ENCODE assay signal across 13 cellular contexts in genomic region chr16:3824121-3824795, GRCh38. TPM values are rescaled to one million over a fixed set of nuclear protein-coding genes. Genes with fewer than 3 reads are reported as not detected.
DNase-seq lines count a peak whose midpoint lies in the region; ATAC-seq and TF ChIP-seq lines count a peak whose summit lies in the region.
"Had no signal": no experiment of that assay in that cellular context is flagged by ENCODE, and none has a peak within 500 bp of the region (broad histone marks: within the 10 kb centered on the region; RNA-seq: fewer than 3 reads in every experiment).

No MANE protein-coding gene starts in this region.

- peak overlapping the region; percentile 55 for H3K4me2 ChIP-seq in skeletal muscle satellite cell (ENCODE audit: low read length)

- POLR2A ChIA-PET in activated CD4-positive, alpha-beta memory T cell treated with anti-CD3 and anti-CD28 coated beads for 36 hours (lab: Charles Lee): no interaction called here
- POLR2A ChIA-PET in activated CD4-positive, alpha-beta memory T cell treated with anti-CD3 and anti-CD28 coated beads, Interleukin-2, amount 10 ng/mL, durations not matched to agents 7 days and 5 days (lab: Charles Lee): interaction anchor here (1.1 kb wide), 1 partner anchor 26 kb away, joined by 5 read pairs; no protein-coding TSS in a partner anchor
- POLR2A ChIA-PET in T-cell (lab: Charles Lee): interaction anchor here in 1 of 2 donors (0.6 kb wide), 1 partner anchor 32 kb away, joined by 3 read pairs; no protein-coding TSS in a partner anchor

- H3K36me3 ChIP-seq in skeletal muscle satellite cell (ENCODE audit: insufficient read depth, low read length) (no peaks in the 10 kb centered on the region), mucosa of descending colon (ENCODE audit: low read depth) (no peaks in the 10 kb centered on the region)

- no peak overlapping the region for H3K4me3 Mint-ChIP-seq in activated CD4-positive, alpha-beta memory T cell treated with anti-CD3 and anti-CD28 coated beads for 36 hours
- H3K4me3 Mint-ChIP-seq in activated CD4-positive, alpha-beta memory T cell treated with anti-CD3 and anti-CD28 coated beads, Interleukin-2, amount 10 ng/mL, durations not matched to agents 7 days and 5 days: no peak overlapping the region
- H3K4me3 Mint-ChIP-seq in T-cell (peak overlapping the region in 2 of 3 donors; percentile 19 to 76), glutamatergic neuron (ENCODE audit: unreplicated experiment) (peak overlapping the region; percentile 14)

- H3K27me3 Mint-ChIP-seq in activated CD4-positive, alpha-beta memory T cell treated with anti-CD3 and anti-CD28 coated beads for 36 hours: no peaks in the 10 kb centered on the region
- H3K27me3 Mint-ChIP-seq in activated CD4-positive, alpha-beta memory T cell treated with anti-CD3 and anti-CD28 coated beads, Interleukin-2, amount 10 ng/mL, durations not matched to agents 7 days and 5 days: no peaks in the 10 kb centered on the region
- H3K27me3 Mint-ChIP-seq in T-cell (no peaks in the 10 kb centered on the region), glutamatergic neuron (ENCODE audit: unreplicated experiment) (peaks cover 9% of the 10 kb centered on the region)

- peak overlapping the region; percentile 24 for H3K27ac Mint-ChIP-seq in activated CD4-positive, alpha-beta memory T cell treated with anti-CD3 and anti-CD28 coated beads for 36 hours
- no peak overlapping the region for H3K27ac Mint-ChIP-seq in activated CD4-positive, alpha-beta memory T cell treated with anti-CD3 and anti-CD28 coated beads, Interleukin-2, amount 10 ng/mL, durations not matched to agents 7 days and 5 days
- H3K27ac Mint-ChIP-seq in T-cell: no peak overlapping the region
- H3K27ac Mint-ChIP-seq in glutamatergic neuron (ENCODE audit: unreplicated experiment): peak overlapping the region; percentile 23

- no peaks in the 10 kb centered on the region for H3K9me3 ChIP-seq in skeletal muscle satellite cell (replicated peaks; ENCODE audit: low read length)
- H3K9me3 ChIP-seq in mucosa of descending colon: no peaks in the 10 kb centered on the region

- peak; percentile 44 for DNase-seq in activated CD4-positive, alpha-beta memory T cell treated with anti-CD3 and anti-CD28 coated beads for 36 hours
- no peak for DNase-seq in activated CD4-positive, alpha-beta memory T cell treated with anti-CD3 and anti-CD28 coated beads, Interleukin-2, amount 10 ng/mL, durations not matched to agents 7 days and 5 days
- DNase-seq in T-cell (no peak), glutamatergic neuron (no peak), mucosa of gallbladder (ENCODE audit: low spot score) (no peak), mucosa of descending colon (no peak)
- DNase-seq: ACHN, activated gamma-delta T cell treated with Interleukin-2 at 50 U/mL for 16 hours, NCI-H1436, NCI-H526 treated with DMSO at 0.1 percent for 48 hours, occipital lobe had no signal

- H3K9ac ChIP-seq in skeletal muscle satellite cell (ENCODE audit: low read depth, low read length): no peak overlapping the region

- TF ChIP-seq CTCF in glutamatergic neuron (IDR thresholded peaks at IDR 0.05; ENCODE audit: partially characterized antibody, unreplicated experiment): no peak
- no peak for TF ChIP-seq CTCF in mucosa of descending colon (IDR thresholded peaks at IDR 0.05)

- intact Hi-C loops in activated CD4-positive, alpha-beta memory T cell treated with anti-CD3 and anti-CD28 coated beads for 36 hours (cut with micrococcal nuclease): loop anchor here (2.0 kb wide), 2 partner anchors 13 to 55 kb away; no protein-coding TSS in a partner anchor
- intact Hi-C loops in mucosa of descending colon (cut with DNase I, micrococcal nuclease): no loop called here

- H3K36me3 Mint-ChIP-seq in activated CD4-positive, alpha-beta memory T cell treated with anti-CD3 and anti-CD28 coated beads for 36 hours: peaks cover 3% of the 10 kb centered on the region
- peaks cover 10% of the 10 kb centered on the region for H3K36me3 Mint-ChIP-seq in activated CD4-positive, alpha-beta memory T cell treated with anti-CD3 and anti-CD28 coated beads, Interleukin-2, amount 10 ng/mL, durations not matched to agents 7 days and 5 days (ENCODE audit: low read depth)
- H3K36me3 Mint-ChIP-seq in T-cell (no peaks in the 10 kb centered on the region), glutamatergic neuron (ENCODE audit: unreplicated experiment) (no peaks in the 10 kb centered on the region)

- ATAC-seq in T-cell (replicated peaks in 1 of 4) (no peak), HG03108 (IDR thresholded peaks at IDR 0.05; ENCODE audit: unreplicated experiment) (no peak), mucosa of descending colon (no peak)

- no peaks in the 10 kb centered on the region for H3K9me3 Mint-ChIP-seq in activated CD4-positive, alpha-beta memory T cell treated with anti-CD3 and anti-CD28 coated beads for 36 hours
- no peaks in the 10 kb centered on the region for H3K9me3 Mint-ChIP-seq in activated CD4-positive, alpha-beta memory T cell treated with anti-CD3 and anti-CD28 coated beads, Interleukin-2, amount 10 ng/mL, durations not matched to agents 7 days and 5 days
- H3K9me3 Mint-ChIP-seq in T-cell: no peaks in the 10 kb centered on the region
- no peaks in the 10 kb centered on the region for H3K9me3 Mint-ChIP-seq in glutamatergic neuron (ENCODE audit: unreplicated experiment)

- H3K4me1 ChIP-seq in skeletal muscle satellite cell (ENCODE audit: control insufficient read depth, insufficient read depth, low read length): peaks cover 53% of the 10 kb centered on the region
- H3K4me1 ChIP-seq in mucosa of descending colon (ENCODE audit: low read depth): peaks cover 27% of the 10 kb centered on the region

- no peaks in the 10 kb centered on the region for H3K27me3 ChIP-seq in skeletal muscle satellite cell (ENCODE audit: control insufficient read depth, insufficient read depth, low read length)

- H3K4me1 Mint-ChIP-seq in activated CD4-positive, alpha-beta memory T cell treated with anti-CD3 and anti-CD28 coated beads for 36 hours (ENCODE audit: low read depth): peaks cover 77% of the 10 kb centered on the region
- H3K4me1 Mint-ChIP-seq in activated CD4-positive, alpha-beta memory T cell treated with anti-CD3 and anti-CD28 coated beads, Interleukin-2, amount 10 ng/mL, durations not matched to agents 7 days and 5 days: peaks cover 60% of the 10 kb centered on the region
- H3K4me1 Mint-ChIP-seq in T-cell (peaks cover 84 to 96% (median 94%) of the 10 kb centered on the region in 3 donors), glutamatergic neuron (ENCODE audit: low read depth, unreplicated experiment) (peaks cover 40% of the 10 kb centered on the region)

- no peak overlapping the region for H3K4me3 ChIP-seq in skeletal muscle satellite cell (ENCODE audit: low read length)
- no peak overlapping the region for H3K4me3 ChIP-seq in mucosa of descending colon

- CTCF ChIA-PET in activated CD4-positive, alpha-beta memory T cell treated with anti-CD3 and anti-CD28 coated beads for 36 hours (lab: Charles Lee): interaction anchor here (1.5 kb wide), 1 partner anchor 115 kb away, joined by 4 read pairs; no protein-coding TSS in a partner anchor
- CTCF ChIA-PET in activated CD4-positive, alpha-beta memory T cell treated with anti-CD3 and anti-CD28 coated beads, Interleukin-2, amount 10 ng/mL, durations not matched to agents 7 days and 5 days (lab: Charles Lee): interaction anchor here (1.9 kb wide), 1 partner anchor 12 kb away, joined by 5 read pairs; no protein-coding TSS in a partner anchor
- CTCF ChIA-PET in T-cell (lab: Charles Lee): no interaction called here

RNA-seq across cellular contexts. Expression of gene CREBBP, which starts 56.3 kb away (rescaled TPM):
- 10 to 100 TPM; 26.6 to 29.5 TPM for total RNA-seq in activated CD4-positive, alpha-beta memory T cell treated with anti-CD3 and anti-CD28 coated beads for 36 hours
- 10 to 100 TPM; 53.0 to 56.6 TPM for total RNA-seq in activated CD4-positive, alpha-beta memory T cell treated with anti-CD3 and anti-CD28 coated beads, Interleukin-2, amount 10 ng/mL, durations not matched to agents 7 days and 5 days
- total RNA-seq in T-cell (100 to 1,000 TPM; 114 to 183 (median 127) TPM), glutamatergic neuron (ENCODE audit: unreplicated experiment) (96.9 TPM), mucosa of gallbladder (74.6 TPM), mucosa of descending colon (100 to 1,000 TPM in 1 of 3 donors, 10 to 100 TPM in 2; 57.9 to 107 (median 81.6) TPM)
- 10.9 and 11.4 TPM in 2 replicates for total RNA-seq in skeletal muscle satellite cell (2012; rRNA removed)

Comparison
In these comparisons a context has a peak if more than half of its experiments do, and no peak if none do; other contexts are left out.
1. H3K27ac Mint-ChIP-seq: peak in activated CD4-positive, alpha-beta memory T cell treated with anti-CD3 and anti-CD28 coated beads for 36 hours (single experiment) and glutamatergic neuron (single experiment); none in activated CD4-positive, alpha-beta memory T cell treated with anti-CD3 and anti-CD28 coated beads, Interleukin-2, amount 10 ng/mL, durations not matched to agents 7 days and 5 days (single experiment) and T-cell (0 of 2).
2. H3K4me3 Mint-ChIP-seq: peak in T-cell (2 of 3) and glutamatergic neuron (single experiment); none in activated CD4-positive, alpha-beta memory T cell treated with anti-CD3 and anti-CD28 coated beads for 36 hours (single experiment) and activated CD4-positive, alpha-beta memory T cell treated with anti-CD3 and anti-CD28 coated beads, Interleukin-2, amount 10 ng/mL, durations not matched to agents 7 days and 5 days (single experiment).
3. CTCF ChIA-PET loops: an anchor here in activated CD4-positive, alpha-beta memory T cell treated with anti-CD3 and anti-CD28 coated beads for 36 hours (1.5 kb wide) and activated CD4-positive, alpha-beta memory T cell treated with anti-CD3 and anti-CD28 coated beads, Interleukin-2, amount 10 ng/mL, durations not matched to agents 7 days and 5 days (1.9 kb wide); none called in T-cell.